In the genomic region with DNA sequence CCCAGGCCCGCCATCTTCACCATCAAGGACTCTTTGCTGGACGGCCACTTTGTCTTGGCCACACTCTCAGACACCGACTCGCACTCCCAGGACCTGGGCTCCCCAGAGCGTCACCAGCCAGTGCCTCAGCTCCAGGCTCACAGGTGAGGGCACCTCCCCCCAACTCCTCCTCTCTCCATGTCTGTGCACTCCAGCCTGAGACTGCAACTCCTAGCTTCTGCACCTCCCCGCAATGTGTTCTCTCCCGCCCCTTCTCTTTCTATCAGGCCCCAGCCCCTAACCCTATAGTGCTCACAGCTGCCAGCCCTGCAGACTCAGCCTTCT, we compare ENCODE assay signal across 1 cellular context.
TF ChIP-seq lines count a peak whose summit lies in the region.

No MANE protein-coding gene starts in this region.

TF ChIP-seq in GM23338, 12 proteins besides CTCF, POLR2A, EP300 and RAD21:
- TF ChIP-seq NANOG (IDR thresholded peaks at IDR 0.05; ENCODE audit: borderline replicate concordance) (no peak), STAT1 (IDR thresholded peaks at IDR 0.05; ENCODE audit: unreplicated experiment) (no peak), JUNB (IDR thresholded peaks at IDR 0.05; ENCODE audit: unreplicated experiment) (no peak), ZNF114 (CRISPR knock-in tag; IDR thresholded peaks at IDR 0.05) (no peak), EZH2phosphoT487 (IDR thresholded peaks at IDR 0.05; ENCODE audit: unreplicated experiment) (no peak), ZNF331 (CRISPR knock-in tag; IDR thresholded peaks at IDR 0.05; ENCODE audit: low read depth) (no peak), ZNF462 (CRISPR knock-in tag; IDR thresholded peaks at IDR 0.05) (no peak)
- TF ChIP-seq, protein P1, sequence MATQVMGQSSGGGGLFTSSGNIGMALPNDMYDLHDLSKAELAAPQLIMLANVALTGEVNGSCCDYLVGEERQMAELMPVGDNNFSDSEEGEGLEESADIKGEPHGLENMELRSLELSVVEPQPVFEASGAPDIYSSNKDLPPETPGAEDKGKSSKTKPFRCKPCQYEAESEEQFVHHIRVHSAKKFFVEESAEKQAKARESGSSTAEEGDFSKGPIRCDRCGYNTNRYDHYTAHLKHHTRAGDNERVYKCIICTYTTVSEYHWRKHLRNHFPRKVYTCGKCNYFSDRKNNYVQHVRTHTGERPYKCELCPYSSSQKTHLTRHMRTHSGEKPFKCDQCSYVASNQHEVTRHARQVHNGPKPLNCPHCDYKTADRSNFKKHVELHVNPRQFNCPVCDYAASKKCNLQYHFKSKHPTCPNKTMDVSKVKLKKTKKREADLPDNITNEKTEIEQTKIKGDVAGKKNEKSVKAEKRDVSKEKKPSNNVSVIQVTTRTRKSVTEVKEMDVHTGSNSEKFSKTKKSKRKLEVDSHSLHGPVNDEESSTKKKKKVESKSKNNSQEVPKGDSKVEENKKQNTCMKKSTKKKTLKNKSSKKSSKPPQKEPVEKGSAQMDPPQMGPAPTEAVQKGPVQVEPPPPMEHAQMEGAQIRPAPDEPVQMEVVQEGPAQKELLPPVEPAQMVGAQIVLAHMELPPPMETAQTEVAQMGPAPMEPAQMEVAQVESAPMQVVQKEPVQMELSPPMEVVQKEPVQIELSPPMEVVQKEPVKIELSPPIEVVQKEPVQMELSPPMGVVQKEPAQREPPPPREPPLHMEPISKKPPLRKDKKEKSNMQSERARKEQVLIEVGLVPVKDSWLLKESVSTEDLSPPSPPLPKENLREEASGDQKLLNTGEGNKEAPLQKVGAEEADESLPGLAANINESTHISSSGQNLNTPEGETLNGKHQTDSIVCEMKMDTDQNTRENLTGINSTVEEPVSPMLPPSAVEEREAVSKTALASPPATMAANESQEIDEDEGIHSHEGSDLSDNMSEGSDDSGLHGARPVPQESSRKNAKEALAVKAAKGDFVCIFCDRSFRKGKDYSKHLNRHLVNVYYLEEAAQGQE (IDR thresholded peaks at IDR 0.05; ENCODE audit: unreplicated experiment), result no peak
- TF ChIP-seq, protein P2, sequence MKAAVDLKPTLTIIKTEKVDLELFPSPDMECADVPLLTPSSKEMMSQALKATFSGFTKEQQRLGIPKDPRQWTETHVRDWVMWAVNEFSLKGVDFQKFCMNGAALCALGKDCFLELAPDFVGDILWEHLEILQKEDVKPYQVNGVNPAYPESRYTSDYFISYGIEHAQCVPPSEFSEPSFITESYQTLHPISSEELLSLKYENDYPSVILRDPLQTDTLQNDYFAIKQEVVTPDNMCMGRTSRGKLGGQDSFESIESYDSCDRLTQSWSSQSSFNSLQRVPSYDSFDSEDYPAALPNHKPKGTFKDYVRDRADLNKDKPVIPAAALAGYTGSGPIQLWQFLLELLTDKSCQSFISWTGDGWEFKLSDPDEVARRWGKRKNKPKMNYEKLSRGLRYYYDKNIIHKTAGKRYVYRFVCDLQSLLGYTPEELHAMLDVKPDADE (IDR thresholded peaks at IDR 0.05), result no peak
